11 cellular contexts compared by ENCODE assay signal in the genomic region with DNA sequence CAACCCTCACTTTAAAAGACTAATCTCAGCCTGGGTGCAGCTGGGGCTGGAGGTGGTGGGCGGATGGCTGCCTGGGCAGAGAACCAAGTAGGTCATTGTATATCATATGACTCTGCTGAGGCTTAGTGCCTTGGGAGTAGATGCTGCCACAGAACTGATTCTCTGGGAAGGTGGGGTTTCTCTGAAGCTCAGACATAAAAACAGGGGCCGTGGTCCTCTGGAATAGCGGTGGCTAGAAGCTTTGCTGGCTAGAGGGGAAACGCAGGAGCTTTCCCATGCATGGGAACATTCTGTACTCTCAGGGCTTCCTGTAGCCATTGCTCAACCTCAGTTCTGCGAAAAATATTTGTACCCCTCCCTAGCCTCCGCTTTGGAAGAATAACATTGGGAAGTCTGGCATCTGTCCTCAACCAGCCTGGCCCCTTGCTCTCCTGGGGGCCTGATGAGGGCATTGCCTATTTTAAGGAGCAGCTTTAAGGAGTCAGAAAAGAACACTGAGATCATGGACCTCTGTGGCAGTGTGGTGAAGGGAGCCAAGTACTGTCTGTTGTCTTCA. TPM values are rescaled to one million over a fixed set of nuclear protein-coding genes. Genes with fewer than 3 reads are reported as not detected.
A peak's percentile ranks its signal among the peaks of the same experiment; 100 is the strongest.
DNase-seq lines count a peak whose midpoint lies in the region; TF ChIP-seq lines count a peak whose summit lies in the region.
"Had no signal": no experiment of that assay in that cellular context is flagged by ENCODE, and none has a peak within 500 bp of the region (broad histone marks: within the 10 kb centered on the region; RNA-seq: fewer than 3 reads in every experiment).

No MANE protein-coding gene starts in this region.

- no peaks in the 10 kb centered on the region for H3F3A ChIP-seq in PC-9 (ENCODE audit: insufficient read depth, low read depth)

- in situ Hi-C loops in mammary epithelial cell (cut with MboI; ENCODE audit: low sequenced_read_pairs in 2 of 2), result loop anchor here (25.0 kb wide), 1 partner anchor 743 kb away; no protein-coding TSS in a partner anchor

- CTCF ChIA-PET in mammary epithelial cell (lab: Charles Lee; ENCODE audit: low non-redundant PET), result no interaction called here
- CTCF ChIA-PET in PC-9 (lab: Charles Lee), result no interaction called here

- POLR2A ChIA-PET in PC-9 (lab: Charles Lee; ENCODE audit: unreplicated experiment), result interaction anchor here (0.7 kb wide), 2 partner anchors 73 to 333 kb away, joined by 3 read pairs; no protein-coding TSS in a partner anchor

- no peaks in the 10 kb centered on the region for H3K9me2 ChIP-seq in hepatocyte (replicated peaks; ENCODE audit: insufficient read depth)
- no peaks in the 10 kb centered on the region for H3K9me2 ChIP-seq in PC-9 (ENCODE audit: insufficient read depth)

- no peaks in the 10 kb centered on the region for H3K36me3 ChIP-seq in mammary epithelial cell (ENCODE audit: insufficient read depth, low read length)
- no peaks in the 10 kb centered on the region for H3K36me3 ChIP-seq in hepatocyte (replicated peaks; ENCODE audit: insufficient read depth, low read depth)
- H3K36me3 ChIP-seq in PC-9 (ENCODE audit: low read depth), result no peaks in the 10 kb centered on the region

- dilution Hi-C loops in mammary epithelial cell (cut with HindIII; ENCODE audit: low sequenced_read_pairs), result loop anchor here (5.0 to 25.0 kb wide), 2 partner anchors 33 to 318 kb away; no protein-coding TSS in a partner anchor

- H3K4me3 ChIP-seq in mammary epithelial cell (replicated peaks in 1 of 3; ENCODE audit: insufficient read depth in 1 of 3, low read depth in 2 of 3, low read length in 3 of 3) (no peak overlapping the region), hepatocyte (no peak overlapping the region), skeletal muscle cell (ENCODE audit: low read depth, low read length) (no peak overlapping the region), PC-9 (no peak overlapping the region)

- DNase-seq in DMS 273 (lab: John Stamatoyannopoulos, UW; ENCODE audit: unreplicated experiment), result peak; percentile 61
- DNase-seq in mammary epithelial cell, result peak; percentile 20
- peak; percentile 53 for DNase-seq in hepatocyte (ENCODE audit: low spot score)
- peak; percentile 99 for DNase-seq in skeletal muscle cell (ENCODE audit: low read depth)
- no peak for DNase-seq in iPS-NIHi11 (ENCODE audit: low spot score)
- DNase-seq in AML-193 (lab: John Stamatoyannopoulos, UW), result no peak
- no peak for DNase-seq in PC-9
- no peak for DNase-seq in iPS-NIHi7 (ENCODE audit: extremely low spot score)
- DNase-seq: NCI-H510A treated with DMSO at 0.1 percent for 48 hours; stimulated activated CD4-positive, alpha-beta T cell treated with anti-CD3 and anti-CD28 coated beads, Interleukin-15, amount 100 ng/mL, for 24 hours had no signal

- H2AFZ ChIP-seq in mammary epithelial cell (ENCODE audit: low read depth, low read length) (peak overlapping the region; percentile 53), hepatocyte (no peak overlapping the region), PC-9 (no peak overlapping the region)

- H3K27me3 ChIP-seq in mammary epithelial cell (ENCODE audit: insufficient read depth, low read length), result no peaks in the 10 kb centered on the region
- H3K27me3 ChIP-seq in hepatocyte, result no peaks in the 10 kb centered on the region
- no peaks in the 10 kb centered on the region for H3K27me3 ChIP-seq in PC-9 (ENCODE audit: insufficient read depth, low read depth)

- H3K27ac ChIP-seq in mammary epithelial cell (ENCODE audit: insufficient read depth, low read depth, low read length) (no peak overlapping the region), hepatocyte (peak overlapping the region; percentile 75), PC-9 (no peak overlapping the region)

- H3K79me2 ChIP-seq in mammary epithelial cell (ENCODE audit: insufficient read depth, low read length) (no peaks in the 10 kb centered on the region), hepatocyte (no peaks in the 10 kb centered on the region), PC-9 (ENCODE audit: low read depth) (no peaks in the 10 kb centered on the region)

- intact Hi-C loops in mammary epithelial cell (cut with micrococcal nuclease) (no loop called here), PC-9 (cut with micrococcal nuclease; ENCODE audit: unreplicated experiment) (no loop called here)

- H3K9me3 ChIP-seq in mammary epithelial cell (replicated peaks; ENCODE audit: insufficient read depth, low read length), result no peaks in the 10 kb centered on the region
- H3K9me3 ChIP-seq in hepatocyte (ENCODE audit: low read depth), result no peaks in the 10 kb centered on the region
- no peaks in the 10 kb centered on the region for H3K9me3 ChIP-seq in PC-9 (ENCODE audit: insufficient read depth, low read depth)

- WGBS in mammary epithelial cell (ENCODE audit: low coverage, missing lambda C conversion rate), result 43% methylated on average over 5 of the region's 6 CpGs
- WGBS in hepatocyte (ENCODE audit: low lambda C conversion rate, missing lambda C conversion rate), result 76% methylated on average over 6 of the region's 6 CpGs

- no peak overlapping the region for H3K9ac ChIP-seq in mammary epithelial cell (ENCODE audit: insufficient read depth, low read length)

- H4K20me1 ChIP-seq in mammary epithelial cell (ENCODE audit: insufficient read depth, low read length), result no peaks in the 10 kb centered on the region
- H4K20me1 ChIP-seq in hepatocyte (ENCODE audit: insufficient read depth, poor library complexity, severe bottlenecking), result no peaks in the 10 kb centered on the region
- H4K20me1 ChIP-seq in PC-9 (ENCODE audit: insufficient read depth), result no peaks in the 10 kb centered on the region

- TF ChIP-seq CTCF in mammary epithelial cell (conservative IDR thresholded peaks at IDR 0.05 in 1 of 2, IDR thresholded peaks at IDR 0.05 in 1 of 2; ENCODE audit: extremely low read depth in 1 of 2, insufficient read depth in 1 of 2, low read depth in 1 of 2, low read length in 2 of 2) (no peak), hepatocyte (IDR thresholded peaks at IDR 0.05; ENCODE audit: poor library complexity) (no peak), PC-9 (conservative IDR thresholded peaks at IDR 0.05) (no peak)

- BruUV-seq in mammary epithelial cell (replicated peaks; lab: Mats Ljungman, UMichigan) (no TSS peak), PC-9 (replicated peaks; lab: Mats Ljungman, UMichigan) (no TSS peak)

- peaks cover 8% of the 10 kb centered on the region for H3K4me1 ChIP-seq in mammary epithelial cell (ENCODE audit: insufficient read depth, low read length)
- peaks cover 3% of the 10 kb centered on the region for H3K4me1 ChIP-seq in hepatocyte (ENCODE audit: insufficient read depth)
- no peaks in the 10 kb centered on the region for H3K4me1 ChIP-seq in PC-9 (replicated peaks; ENCODE audit: insufficient read depth)

- H3K4me2 ChIP-seq in mammary epithelial cell (ENCODE audit: insufficient read depth, low read depth, low read length), result peak overlapping the region; percentile 36
- peak overlapping the region; percentile 14 for H3K4me2 ChIP-seq in hepatocyte
- no peak overlapping the region for H3K4me2 ChIP-seq in PC-9

RNA-seq across cellular contexts. Expression of a gene that starts 14.7 kb away (rescaled TPM):
- total RNA-seq in mammary epithelial cell, result not detected
- not detected for polyA plus RNA-seq in mammary epithelial cell
- polyA minus RNA-seq in mammary epithelial cell, result not detected
- 4.7 and 5.5 TPM in 2 replicates for total RNA-seq in hepatocyte
- 4.7 and 5.4 TPM in 2 replicates for polyA plus RNA-seq in hepatocyte
- total RNA-seq in PC-9 (2021), result 15.5 and 19.0 TPM in 2 replicates
- polyA plus RNA-seq: CD14-positive monocyte had no signal

Comparison
In these comparisons a context has a peak if more than half of its experiments do, and no peak if none do; other contexts are left out.
1. DNase-seq: peak in DMS 273 (single experiment), mammary epithelial cell (single experiment), hepatocyte (single experiment) and skeletal muscle cell (single experiment); none in iPS-NIHi11 (single experiment), AML-193 (0 of 2), PC-9 (0 of 2) and iPS-NIHi7 (single experiment).